ENCODE assay signal across 11 cellular contexts in genomic region chr17:40535924-40536717, GRCh38. TPM values are rescaled to one million over a fixed set of nuclear protein-coding genes. Genes with fewer than 3 reads are reported as not detected.
A peak's percentile ranks its signal among the peaks of the same experiment; 100 is the strongest.
DNase-seq lines count a peak whose midpoint lies in the region; ATAC-seq and TF ChIP-seq lines count a peak whose summit lies in the region.
"Had no signal": no experiment of that assay in that cellular context is flagged by ENCODE, and none has a peak within 500 bp of the region (broad histone marks: within the 10 kb centered on the region; RNA-seq: fewer than 3 reads in every experiment).

No MANE protein-coding gene starts in this region.

- POLR2A ChIA-PET in CD4-positive, alpha-beta memory T cell (lab: Charles Lee; ENCODE audit: partially characterized antibody), result interaction anchor here (1.1 to 24.9 kb wide), 5 partner anchors 17 to 134 kb away, joined by 3 to 1088 read pairs (median 3); partner anchors contain the start of genes CCR7 and TOP2A

- CTCF ChIA-PET in CD4-positive, alpha-beta memory T cell (lab: Charles Lee; ENCODE audit: partially characterized antibody), result interaction anchor here (0.8 to 19.9 kb wide), 11 partner anchors 18 to 228 kb away, joined by 3 to 512 read pairs (median 43); partner anchors contain the start of genes CCR7 and IGFBP4

- TF ChIP-seq POLR2A in prostate gland (IDR thresholded peaks at IDR 0.05), result no peak

- no peaks in the 10 kb centered on the region for H3K9me3 ChIP-seq in CD4-positive, alpha-beta memory T cell (ENCODE audit: control insufficient read depth in 1 of 2, low read length in 2 of 2)
- H3K9me3 ChIP-seq in cardiac muscle cell (ENCODE audit: low read depth) (no peaks in the 10 kb centered on the region), prostate gland (no peaks in the 10 kb centered on the region)
- H3K9me3 ChIP-seq: mucosa of descending colon had no signal

- peaks cover 0 to 7% (median 3%) of the 10 kb centered on the region in 8 donors for H3K9me3 Mint-ChIP-seq in CD4-positive, alpha-beta memory T cell
- H3K9me3 Mint-ChIP-seq in activated T-helper 1 cell treated with anti-CD3 and anti-CD28 coated beads, Interleukin-12 subunit alpha, Interleukin-12 subunit beta, Interleukin-2, Interleukin-4 antibody, amounts not matched to agents 30 ng/mL and 10 ng/mL and 1 ng/mL, durations not matched to agents 14 hours and 24 hours and 36 hours, result no peaks in the 10 kb centered on the region

- H3K27ac ChIP-seq in CD4-positive, alpha-beta memory T cell (ENCODE audit: low read depth, low read length), result no peak overlapping the region
- H3K27ac ChIP-seq in cardiac muscle cell, result peak overlapping the region; percentile 96
- H3K27ac ChIP-seq in prostate gland, result peak overlapping the region; percentile 76 to 81

- peaks cover 68 to 97% (median 83%) of the 10 kb centered on the region in 4 donors for H3K4me1 Mint-ChIP-seq in CD4-positive, alpha-beta memory T cell
- H3K4me1 Mint-ChIP-seq in activated T-helper 1 cell treated with anti-CD3 and anti-CD28 coated beads, Interleukin-12 subunit alpha, Interleukin-12 subunit beta, Interleukin-2, Interleukin-4 antibody, amounts not matched to agents 30 ng/mL and 10 ng/mL and 1 ng/mL, durations not matched to agents 14 hours and 24 hours and 36 hours (ENCODE audit: low read depth), result peaks cover 94% of the 10 kb centered on the region

- no peak for ATAC-seq in HG03139 (IDR thresholded peaks at IDR 0.05; ENCODE audit: unreplicated experiment)
- no peak for ATAC-seq in HG03442 (IDR thresholded peaks at IDR 0.05; ENCODE audit: unreplicated experiment)
- ATAC-seq: mucosa of descending colon had no signal

- peak overlapping the region; percentile 65 to 100 (median 88) for H3K27ac Mint-ChIP-seq in CD4-positive, alpha-beta memory T cell
- peak overlapping the region; percentile 56 for H3K27ac Mint-ChIP-seq in activated T-helper 1 cell treated with anti-CD3 and anti-CD28 coated beads, Interleukin-12 subunit alpha, Interleukin-12 subunit beta, Interleukin-2, Interleukin-4 antibody, amounts not matched to agents 30 ng/mL and 10 ng/mL and 1 ng/mL, durations not matched to agents 14 hours and 24 hours and 36 hours

- H3K27me3 Mint-ChIP-seq in CD4-positive, alpha-beta memory T cell, result peaks cover 0 to 4% of the 10 kb centered on the region in 2 donors
- no peaks in the 10 kb centered on the region for H3K27me3 Mint-ChIP-seq in activated T-helper 1 cell treated with anti-CD3 and anti-CD28 coated beads, Interleukin-12 subunit alpha, Interleukin-12 subunit beta, Interleukin-2, Interleukin-4 antibody, amounts not matched to agents 30 ng/mL and 10 ng/mL and 1 ng/mL, durations not matched to agents 14 hours and 24 hours and 36 hours (ENCODE audit: insufficient read depth)

- no peak for TF ChIP-seq CTCF in cardiac muscle cell (IDR thresholded peaks at IDR 0.05; ENCODE audit: low read depth, low read length)
- no peak for TF ChIP-seq CTCF in prostate gland (IDR thresholded peaks at IDR 0.05)

- 27% methylated on average over 12 of the region's 12 CpGs for WGBS in prostate gland

- no peaks in the 10 kb centered on the region for H3K36me3 ChIP-seq in CD4-positive, alpha-beta memory T cell (ENCODE audit: insufficient read depth, low read length)
- no peaks in the 10 kb centered on the region for H3K36me3 ChIP-seq in cardiac muscle cell
- no peaks in the 10 kb centered on the region for H3K36me3 ChIP-seq in prostate gland

- peaks cover 0 to 6% of the 10 kb centered on the region in 2 donors for H3K36me3 Mint-ChIP-seq in CD4-positive, alpha-beta memory T cell
- H3K36me3 Mint-ChIP-seq in activated T-helper 1 cell treated with anti-CD3 and anti-CD28 coated beads, Interleukin-12 subunit alpha, Interleukin-12 subunit beta, Interleukin-2, Interleukin-4 antibody, amounts not matched to agents 30 ng/mL and 10 ng/mL and 1 ng/mL, durations not matched to agents 14 hours and 24 hours and 36 hours (ENCODE audit: low read depth), result peaks cover 19% of the 10 kb centered on the region

- intact Hi-C loops in CD4-positive, alpha-beta memory T cell (cut with micrococcal nuclease), result loop anchor here (10.0 kb wide), 1 partner anchor 331 kb away; no protein-coding TSS in a partner anchor
- intact Hi-C loops in activated T-helper 1 cell treated with anti-CD3 and anti-CD28 coated beads, Interleukin-12 subunit alpha, Interleukin-12 subunit beta, Interleukin-2, Interleukin-4 antibody, amounts not matched to agents 30 ng/mL and 10 ng/mL and 1 ng/mL, durations not matched to agents 14 hours and 24 hours and 36 hours (cut with micrococcal nuclease), result loop anchor here (10.0 kb wide), 1 partner anchor 321 kb away; the partner anchor contains the start of gene WIPF2
- intact Hi-C loops in prostate gland (cut with DNase I), result no loop called here

- DNase-seq in CD4-positive, alpha-beta memory T cell, result no peak
- no peak for DNase-seq in activated T-helper 1 cell treated with anti-CD3 and anti-CD28 coated beads, Interleukin-12 subunit alpha, Interleukin-12 subunit beta, Interleukin-2, Interleukin-4 antibody, amounts not matched to agents 30 ng/mL and 10 ng/mL and 1 ng/mL, durations not matched to agents 14 hours and 24 hours and 36 hours (ENCODE audit: low spot score)
- DNase-seq in cardiac muscle cell (ENCODE audit: low read depth in 1 of 2, low spot score in 1 of 2), result peak; percentile 47 to 83
- no peak for DNase-seq in prostate gland (ENCODE audit: low spot score)
- no peak for DNase-seq in NCI-H1048 (lab: John Stamatoyannopoulos, UW)
- DNase-seq in NCI-H146 treated with DMSO at 0.1 percent for 48 hours (lab: John Stamatoyannopoulos, UW; ENCODE audit: unreplicated experiment), result no peak
- DNase-seq: NCI-H2227 treated with DMSO at 0.1 percent for 48 hours had no signal

- H3K4me1 ChIP-seq in CD4-positive, alpha-beta memory T cell (ENCODE audit: insufficient read depth, low read length), result peaks cover 90% of the 10 kb centered on the region
- H3K4me1 ChIP-seq in cardiac muscle cell (ENCODE audit: low read depth) (peaks cover 42% of the 10 kb centered on the region), prostate gland (replicated peaks) (peaks cover 10% of the 10 kb centered on the region)

- H3K4me3 ChIP-seq in CD4-positive, alpha-beta memory T cell (ENCODE audit: low read length in 2 of 2), result no peak overlapping the region
- H3K4me3 ChIP-seq in cardiac muscle cell (no peak overlapping the region), prostate gland (no peak overlapping the region)
- H3K4me3 ChIP-seq: mucosa of descending colon had no signal

- peak overlapping the region in 2 of 8 donors; percentile 51 to 67 for H3K4me3 Mint-ChIP-seq in CD4-positive, alpha-beta memory T cell
- peak overlapping the region; percentile 1 for H3K4me3 Mint-ChIP-seq in activated T-helper 1 cell treated with anti-CD3 and anti-CD28 coated beads, Interleukin-12 subunit alpha, Interleukin-12 subunit beta, Interleukin-2, Interleukin-4 antibody, amounts not matched to agents 30 ng/mL and 10 ng/mL and 1 ng/mL, durations not matched to agents 14 hours and 24 hours and 36 hours

- H3K27me3 ChIP-seq in CD4-positive, alpha-beta memory T cell (ENCODE audit: insufficient read depth, low read length), result no peaks in the 10 kb centered on the region
- no peaks in the 10 kb centered on the region for H3K27me3 ChIP-seq in cardiac muscle cell
- no peaks in the 10 kb centered on the region for H3K27me3 ChIP-seq in prostate gland (replicated peaks; ENCODE audit: insufficient read depth)

RNA-seq across cellular contexts. Expression of gene CCR7, which starts 29.2 kb away (rescaled TPM):
- 100 to 1,000 TPM; 268 to 269 TPM for total RNA-seq in CD4-positive, alpha-beta memory T cell
- polyA plus RNA-seq in CD4-positive, alpha-beta memory T cell, result 100 to 1,000 TPM; 436 to 502 TPM
- 165 and 166 TPM in 2 replicates for total RNA-seq in activated T-helper 1 cell treated with anti-CD3 and anti-CD28 coated beads, Interleukin-12 subunit alpha, Interleukin-12 subunit beta, Interleukin-2, Interleukin-4 antibody, amounts not matched to agents 30 ng/mL and 10 ng/mL and 1 ng/mL, durations not matched to agents 14 hours and 24 hours and 36 hours
- 0.28 TPM in 1 of 2 replicates, not detected in the other for total RNA-seq in cardiac muscle cell
- 0.57 TPM in 1 of 2 replicates, not detected in the other for polyA plus RNA-seq in cardiac muscle cell
- total RNA-seq in prostate gland, result under 1 TPM in 1 of 2 donors, not detected in 1; 0.40 TPM
- total RNA-seq: Daoy had no signal

RNA-seq across cellular contexts. Expression of gene TNS4, which starts 34.7 kb away (rescaled TPM):
- total RNA-seq in CD4-positive, alpha-beta memory T cell, result 1 to 10 TPM in 1 of 2 experiments, under 1 TPM in 1; 0.25 to 1.8 TPM
- polyA plus RNA-seq in CD4-positive, alpha-beta memory T cell, result under 1 TPM; 0.18 to 0.33 TPM
- total RNA-seq in activated T-helper 1 cell treated with anti-CD3 and anti-CD28 coated beads, Interleukin-12 subunit alpha, Interleukin-12 subunit beta, Interleukin-2, Interleukin-4 antibody, amounts not matched to agents 30 ng/mL and 10 ng/mL and 1 ng/mL, durations not matched to agents 14 hours and 24 hours and 36 hours, result 14.5 and 15.5 TPM in 2 replicates
- total RNA-seq in cardiac muscle cell (not detected in 2 replicates), prostate gland (10 to 100 TPM; 51.3 to 56.1 TPM)
- polyA plus RNA-seq in cardiac muscle cell, result not detected in 2 replicates

Comparison
In these comparisons a context has a peak if more than half of its experiments do, and no peak if none do; other contexts are left out.
1. DNase-seq: peak in cardiac muscle cell (2 of 2); none in CD4-positive, alpha-beta memory T cell (0 of 5), activated T-helper 1 cell treated with anti-CD3 and anti-CD28 coated beads, Interleukin-12 subunit alpha, Interleukin-12 subunit beta, Interleukin-2, Interleukin-4 antibody, amounts not matched to agents 30 ng/mL and 10 ng/mL and 1 ng/mL, durations not matched to agents 14 hours and 24 hours and 36 hours (single experiment), prostate gland (single experiment), NCI-H1048 (single experiment) and NCI-H146 treated with DMSO at 0.1 percent for 48 hours (single experiment).
2. RNA of gene CCR7, which starts 29.2 kb away (total RNA-seq): 268 to 269 TPM in CD4-positive, alpha-beta memory T cell and 165 to 166 TPM in activated T-helper 1 cell treated with anti-CD3 and anti-CD28 coated beads, Interleukin-12 subunit alpha, Interleukin-12 subunit beta, Interleukin-2, Interleukin-4 antibody, amounts not matched to agents 30 ng/mL and 10 ng/mL and 1 ng/mL, durations not matched to agents 14 hours and 24 hours and 36 hours; 0.40 TPM in prostate gland and 0.28 TPM in cardiac muscle cell; every median in the first group is over 100 times any median in the second.